1 cellular context compared by ENCODE assay signal in the genomic region with DNA sequence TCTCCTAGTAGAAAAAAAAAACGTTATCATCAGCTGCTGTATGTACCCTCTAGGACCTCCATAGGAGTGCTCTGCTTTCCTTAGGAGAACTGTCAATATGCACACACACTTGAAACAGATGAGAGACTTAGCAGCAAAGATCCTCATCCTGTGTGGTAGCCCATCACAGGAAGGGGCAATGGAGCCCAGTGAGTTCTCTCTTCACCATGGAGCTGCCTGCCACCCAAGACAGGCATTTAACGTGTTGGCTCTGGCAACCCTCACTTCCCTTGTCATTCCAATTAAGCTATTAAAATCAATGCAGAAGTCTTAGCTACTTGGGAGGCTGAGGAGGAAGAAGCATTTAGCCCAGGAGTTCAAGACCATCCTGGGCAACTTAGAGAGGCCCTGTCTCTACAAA.
TF ChIP-seq lines count a peak whose summit lies in the region.

No MANE protein-coding gene starts in this region.

TF ChIP-seq in HepG2, 621 proteins besides CTCF, POLR2A, EP300 and RAD21 (continued from another document):
- TF ChIP-seq ARID3A (IDR thresholded peaks at IDR 0.05; ENCODE audit: low read depth, low read length): no peak
- TF ChIP-seq ZNF616 (CRISPR knock-in tag; IDR thresholded peaks at IDR 0.05; ENCODE audit: low read depth): no peak
- no peak for TF ChIP-seq ZNF619 (CRISPR knock-in tag; IDR thresholded peaks at IDR 0.05)
- no peak for TF ChIP-seq MXD1 (CRISPR knock-in tag; IDR thresholded peaks at IDR 0.05)
- no peak for TF ChIP-seq RARG (CRISPR knock-in tag; IDR thresholded peaks at IDR 0.05; ENCODE audit: low read depth)
- no peak for TF ChIP-seq KLF11 (CRISPR knock-in tag; IDR thresholded peaks at IDR 0.05)
- TF ChIP-seq ZNF121 (CRISPR knock-in tag; IDR thresholded peaks at IDR 0.05): no peak
- TF ChIP-seq ZNF550 (CRISPR knock-in tag; IDR thresholded peaks at IDR 0.05; ENCODE audit: borderline replicate concordance): no peak
TF ChIP-seq in HepG2: peak in this region for 0.
